In genomic region chr1:23567996-23568607, GRCh38 we compare ENCODE assay signal across 8 cellular contexts. TPM values are rescaled to one million over a fixed set of nuclear protein-coding genes. Genes with fewer than 3 reads are reported as not detected.
A peak's percentile ranks its signal among the peaks of the same experiment; 100 is the strongest.
DNase-seq lines count a peak whose midpoint lies in the region; ATAC-seq, FAIRE-seq and TF ChIP-seq lines count a peak whose summit lies in the region.

No MANE protein-coding gene starts in this region.

- TF ChIP-seq POLR2A in gastrocnemius medialis (IDR thresholded peaks at IDR 0.05), result no peak

- peak overlapping the region; percentile 64 for H3K4me3 ChIP-seq in GM23248
- peak overlapping the region; percentile 45; the same call in 1 of the 2 replicates for H3K4me3 ChIP-seq in iPS DF 6.9 (ENCODE audit: low read length)
- peak overlapping the region; percentile 62 to 70 (median 67) for H3K4me3 ChIP-seq in gastrocnemius medialis

- H3K9me3 ChIP-seq in GM23248 (ENCODE audit: low read depth), result no peaks in the 10 kb centered on the region
- no peaks in the 10 kb centered on the region for H3K9me3 ChIP-seq in iPS DF 6.9 (ENCODE audit: control insufficient read depth, insufficient read depth, low read length)
- no peaks in the 10 kb centered on the region for H3K9me3 ChIP-seq in gastrocnemius medialis

- H3F3A ChIP-seq in GM23248 (ENCODE audit: insufficient read depth), result peaks cover 27% of the 10 kb centered on the region

- H2AFZ ChIP-seq in GM23248, result peak overlapping the region; percentile 72

- 1% methylated on average over 31 to 66 of the region's 66 CpGs for WGBS in GM23248 (ENCODE audit: low coverage in 1 of 2, low lambda C conversion rate in 2 of 2, missing lambda C conversion rate in 2 of 2), 2 experiments
- WGBS in iPS DF 6.9 (ENCODE audit: insufficient coverage, insufficient read length), result no CpG with 5 or more reads among the region's 66 CpGs

- H3K27me3 ChIP-seq in GM23248 (replicated peaks; ENCODE audit: insufficient read depth) (no peaks in the 10 kb centered on the region), iPS DF 6.9 (ENCODE audit: control insufficient read depth, insufficient read depth, low read length) (no peaks in the 10 kb centered on the region), gastrocnemius medialis (no peaks in the 10 kb centered on the region)

- no peaks in the 10 kb centered on the region for H3K9me2 ChIP-seq in GM23248 (ENCODE audit: insufficient read depth)

- no peaks in the 10 kb centered on the region for H4K20me1 ChIP-seq in GM23248 (ENCODE audit: insufficient read depth)

- H3K36me3 ChIP-seq in GM23248 (ENCODE audit: low read depth) (no peaks in the 10 kb centered on the region), iPS DF 6.9 (ENCODE audit: control insufficient read depth, insufficient read depth, low read length) (no peaks in the 10 kb centered on the region), gastrocnemius medialis (no peaks in the 10 kb centered on the region)

- H3K27ac Mint-ChIP-seq in activated naive CD8-positive, alpha-beta T cell treated with anti-CD3 and anti-CD28 coated beads, Interleukin-2, amount 50 U/mL, for 24 hours, result peak overlapping the region; percentile 95

- in situ Hi-C loops in GM23248 (cut with MboI) (no loop called here), gastrocnemius medialis (cut with MboI; ENCODE audit: low sequenced_read_pairs in 4 of 4) (no loop called here)

- H3K36me3 Mint-ChIP-seq in activated naive CD8-positive, alpha-beta T cell treated with anti-CD3 and anti-CD28 coated beads, Interleukin-2, amount 50 U/mL, for 24 hours (ENCODE audit: low read depth), result no peaks in the 10 kb centered on the region

- H3K4me1 Mint-ChIP-seq in activated naive CD8-positive, alpha-beta T cell treated with anti-CD3 and anti-CD28 coated beads, Interleukin-2, amount 50 U/mL, for 24 hours, result peaks cover 18% of the 10 kb centered on the region

- H3K4me3 Mint-ChIP-seq in activated naive CD8-positive, alpha-beta T cell treated with anti-CD3 and anti-CD28 coated beads, Interleukin-2, amount 50 U/mL, for 24 hours, result peak overlapping the region; percentile 87

- H3K4me2 ChIP-seq in GM23248 (ENCODE audit: unreplicated experiment), result peak overlapping the region; percentile 71

- peak overlapping the region; percentile 88 for H3K9ac ChIP-seq in GM23248

- peak; percentile 24 for ATAC-seq in activated naive CD8-positive, alpha-beta T cell treated with anti-CD3 and anti-CD28 coated beads, Interleukin-2, amount 50 U/mL, for 24 hours
- ATAC-seq in gastrocnemius medialis (peak; percentile 32 to 44), HG03095 (IDR thresholded peaks at IDR 0.05; ENCODE audit: unreplicated experiment) (no peak)

- peaks cover 26% of the 10 kb centered on the region for H3K4me1 ChIP-seq in GM23248 (ENCODE audit: insufficient read depth)
- peaks cover 8% of the 10 kb centered on the region; the same call in 1 of the 2 replicates for H3K4me1 ChIP-seq in iPS DF 6.9 (ENCODE audit: control insufficient read depth, insufficient read depth, low read length)
- peaks cover 9 to 10% of the 10 kb centered on the region in 2 donors for H3K4me1 ChIP-seq in gastrocnemius medialis

- H3K79me2 ChIP-seq in GM23248 (ENCODE audit: insufficient read depth), result 0 out of 2 replicates have a peak, but pooled peaks cover 10% of the 10 kb centered on the region

- H3K27ac ChIP-seq in GM23248 (peak overlapping the region; percentile 46), iPS DF 6.9 (ENCODE audit: low read length) (no peak overlapping the region), gastrocnemius medialis (peak overlapping the region; percentile 66 to 78 (median 72))

- peak; percentile 49 for DNase-seq in GM23248
- no peak for DNase-seq in activated naive CD8-positive, alpha-beta T cell treated with anti-CD3 and anti-CD28 coated beads, Interleukin-2, amount 50 U/mL, for 24 hours
- DNase-seq in iPS DF 6.9 (ENCODE audit: low read depth, low spot score), result no peak
- no peak for DNase-seq in gastrocnemius medialis
- no peak for DNase-seq in urothelium cell line (ENCODE audit: low spot score)
- no peak for DNase-seq in activated CD4-positive, alpha-beta T cell treated with anti-CD3 and anti-CD28 coated beads for 48 hours
- DNase-seq in NCI-H1105 (lab: John Stamatoyannopoulos, UW), result no peak

- intact Hi-C loops in gastrocnemius medialis (cut with DNase I; ENCODE audit: low total_unique reads), result no loop called here

- H3K9me3 Mint-ChIP-seq in activated naive CD8-positive, alpha-beta T cell treated with anti-CD3 and anti-CD28 coated beads, Interleukin-2, amount 50 U/mL, for 24 hours, result no peaks in the 10 kb centered on the region

- no peak for TF ChIP-seq CTCF in gastrocnemius medialis (IDR thresholded peaks at IDR 0.05 in 4 of 5, conservative IDR thresholded peaks at IDR 0.05 in 1 of 5)

- FAIRE-seq in urothelium cell line (lab: Jason Lieb, UNC), result no peak

- H3K27me3 Mint-ChIP-seq in activated naive CD8-positive, alpha-beta T cell treated with anti-CD3 and anti-CD28 coated beads, Interleukin-2, amount 50 U/mL, for 24 hours, result peaks cover 18% of the 10 kb centered on the region

RNA-seq across cellular contexts. Expression of gene ID3, which starts 8.8 kb away (rescaled TPM):
- 332 and 376 TPM in 2 replicates for total RNA-seq in GM23248 (2014; rRNA removed; shearing (Covaris generic))
- polyA plus RNA-seq in GM23248 (2016; fragmentation: Nextera tagmentation; extraction: Ambion mirVana), result 680 and 684 TPM in 2 replicates
- total RNA-seq in gastrocnemius medialis, result 100 to 1,000 TPM in 1 of 4 donors, 10 to 100 TPM in 3; 67.9 to 124 (median 83.0) TPM

RNA-seq across cellular contexts. Expression of gene E2F2, which starts 37.1 kb away (rescaled TPM):
- total RNA-seq in GM23248 (2014; rRNA removed; shearing (Covaris generic)), result 1.1 and 1.2 TPM in 2 replicates
- polyA plus RNA-seq in GM23248 (2016; fragmentation: Nextera tagmentation; extraction: Ambion mirVana), result 0.20 and 0.51 TPM in 2 replicates
- total RNA-seq in gastrocnemius medialis, result under 1 TPM in 1 of 4 donors, not detected in 3; 0.40 TPM
